In genomic region chr4:100590308-100590707, GRCh38 we compare ENCODE assay signal across 16 cellular contexts.
A peak's percentile ranks its signal among the peaks of the same experiment; 100 is the strongest.
DNase-seq lines count a peak whose midpoint lies in the region; ATAC-seq, FAIRE-seq and TF ChIP-seq lines count a peak whose summit lies in the region.
"Had no signal": no experiment of that assay in that cellular context is flagged by ENCODE, and none has a peak within 500 bp of the region (broad histone marks: within the 10 kb centered on the region; RNA-seq: fewer than 3 reads in every experiment).

No MANE protein-coding gene starts in this region.

- H3K4me1 ChIP-seq in GM23248 (ENCODE audit: insufficient read depth): no peaks in the 10 kb centered on the region

- H3K4me3 ChIP-seq in GM23248 (no peak overlapping the region), bronchial epithelial cell (ENCODE audit: low read depth, low read length) (no peak overlapping the region)

- H3K9ac ChIP-seq in GM23248: no peak overlapping the region

- H3K9me2 ChIP-seq in GM23248 (ENCODE audit: insufficient read depth): no peaks in the 10 kb centered on the region

- no peak overlapping the region for H3K27ac ChIP-seq in GM23248

- no peak for ATAC-seq in GM21515 (IDR thresholded peaks at IDR 0.05; ENCODE audit: unreplicated experiment)
- ATAC-seq: CD8-positive, alpha-beta T cell; PC-3 had no signal

- peak; percentile 35 for DNase-seq in COLO829 (ENCODE audit: low spot score)
- DNase-seq in GM23248: peak; percentile 43
- DNase-seq in bronchial epithelial cell (ENCODE audit: low read depth): peak; percentile 16
- DNase-seq in kidney tubule cell (ENCODE audit: low spot score): peak; percentile 59
- DNase-seq in GF-D8 (lab: John Stamatoyannopoulos, UW): no peak
- no peak for DNase-seq in activated effector memory CD4-positive, alpha-beta T cell treated with Interleukin-2 at 50 U/mL for 16 hours
- DNase-seq in activated gamma-delta T cell treated with Interleukin-2 at 50 U/mL for 16 hours: no peak
- DNase-seq: CD8-positive, alpha-beta T cell; DMS 273 treated with DMSO at 0.1 percent for 48 hours; HCEC 1CT; NCI-H1436 treated with DMSO at 0.1 percent for 48 hours; NCI-H2081 treated with DMSO at 0.1 percent for 48 hours; NCI-H524 treated with DMSO at 0.1 percent for 48 hours; NK-92 treated with Interleukin-12 subunit alpha and Interleukin-12 subunit beta, amount 100 ng/mL, for 24 hours; PC-3 had no signal

- no peaks in the 10 kb centered on the region for H3K79me2 ChIP-seq in GM23248 (ENCODE audit: insufficient read depth)

- 71 to 78% methylated on average over 2 of the region's 2 CpGs for WGBS in GM23248 (ENCODE audit: low coverage in 1 of 2, low lambda C conversion rate in 2 of 2, missing lambda C conversion rate in 2 of 2), 2 experiments

- in situ Hi-C loops in GM23248 (cut with MboI): no loop called here

- H3K36me3 ChIP-seq in GM23248 (ENCODE audit: low read depth) (no peaks in the 10 kb centered on the region), bronchial epithelial cell (ENCODE audit: control insufficient read depth, insufficient read depth, low read length) (no peaks in the 10 kb centered on the region)

- no peaks in the 10 kb centered on the region for H3F3A ChIP-seq in GM23248 (ENCODE audit: insufficient read depth)

- no peaks in the 10 kb centered on the region for H3K9me3 ChIP-seq in GM23248 (ENCODE audit: low read depth)

- no peak overlapping the region for H2AFZ ChIP-seq in GM23248

- FAIRE-seq in bronchial epithelial cell (lab: Jason Lieb, UNC): no peak

- H4K20me1 ChIP-seq in GM23248 (ENCODE audit: insufficient read depth): no peaks in the 10 kb centered on the region

- H3K4me2 ChIP-seq in GM23248 (ENCODE audit: unreplicated experiment): no peak overlapping the region

- no peak for TF ChIP-seq CTCF in bronchial epithelial cell (IDR thresholded peaks at IDR 0.05; ENCODE audit: insufficient read depth, low read length, severe bottlenecking)

- H3K27me3 ChIP-seq in GM23248 (replicated peaks; ENCODE audit: insufficient read depth) (no peaks in the 10 kb centered on the region), bronchial epithelial cell (ENCODE audit: control insufficient read depth, insufficient read depth, low read length) (no peaks in the 10 kb centered on the region)

Comparison
In these comparisons a context has a peak if more than half of its experiments do, and no peak if none do; other contexts are left out.
1. DNase-seq: peak in COLO829 (single experiment), GM23248 (single experiment), bronchial epithelial cell (single experiment) and kidney tubule cell (single experiment); none in GF-D8 (single experiment), activated effector memory CD4-positive, alpha-beta T cell treated with Interleukin-2 at 50 U/mL for 16 hours (single experiment) and activated gamma-delta T cell treated with Interleukin-2 at 50 U/mL for 16 hours (single experiment).